ENCODE assay signal across 8 cellular contexts in genomic region chr1:89843279-89844121, GRCh38. TPM values are rescaled to one million over a fixed set of nuclear protein-coding genes. Genes with fewer than 3 reads are reported as not detected.
DNase-seq lines count a peak whose midpoint lies in the region; TF ChIP-seq lines count a peak whose summit lies in the region.

No MANE protein-coding gene starts in this region.

- TF ChIP-seq CTCF in Loucy (conservative IDR thresholded peaks at IDR 0.05; ENCODE audit: low read length) = peak; percentile 64
- TF ChIP-seq CTCF in hepatocyte (IDR thresholded peaks at IDR 0.05; ENCODE audit: poor library complexity) = peak; percentile 56
- TF ChIP-seq CTCF in sigmoid colon (IDR thresholded peaks at IDR 0.05) = peak in 2 of 4 experiments; percentile 30 to 75

- DNase-seq in GOT3 (lab: John Stamatoyannopoulos, UW) (peak; percentile 13), amygdala (lab: John Stamatoyannopoulos, UW) (peak in 49 of 56 donors; percentile 16 to 78 (median 58)), hepatocyte (ENCODE audit: low spot score) (peak; percentile 83), sigmoid colon (peak; percentile 77), cerebellar nuclear complex (lab: John Stamatoyannopoulos, UW) (no peak)

- peak overlapping the region; percentile 95 for H3K4me3 Mint-ChIP-seq in T-helper 1 cell treated with Interleukin-12 subunit alpha and Interleukin-12 subunit beta and Interleukin-4 antibody, amounts not matched to agents 30 μg/mL and 1 μg/mL, for 36 hours

- H3K9me3 ChIP-seq in Loucy (ENCODE audit: insufficient read depth, low read depth, low read length) (no peaks in the 10 kb centered on the region), hepatocyte (ENCODE audit: low read depth) (no peaks in the 10 kb centered on the region), sigmoid colon (no peaks in the 10 kb centered on the region)

- TF ChIP-seq POLR2A in sigmoid colon (IDR thresholded peaks at IDR 0.05) = no peak

- no peaks in the 10 kb centered on the region for H3K27me3 ChIP-seq in Loucy (ENCODE audit: insufficient read depth, low read length, poor library complexity, severe bottlenecking)
- H3K27me3 ChIP-seq in hepatocyte = no peaks in the 10 kb centered on the region
- H3K27me3 ChIP-seq in sigmoid colon = no peaks in the 10 kb centered on the region

- H3K36me3 ChIP-seq in Loucy (ENCODE audit: insufficient read depth, low read length) (peaks cover 9% of the 10 kb centered on the region; the same call in 1 of the 2 replicates), hepatocyte (replicated peaks; ENCODE audit: insufficient read depth, low read depth) (no peaks in the 10 kb centered on the region), sigmoid colon (no peaks in the 10 kb centered on the region)

- H3K9ac ChIP-seq in Loucy (ENCODE audit: low read depth, low read length, poor library complexity, severe bottlenecking) = peak overlapping the region; percentile 75

- H3K9me2 ChIP-seq in Loucy (replicated peaks; ENCODE audit: low read depth, low read length) (no peaks in the 10 kb centered on the region), hepatocyte (replicated peaks; ENCODE audit: insufficient read depth) (no peaks in the 10 kb centered on the region)

- H3K4me1 ChIP-seq in Loucy (ENCODE audit: insufficient read depth, low read length, poor library complexity, severe bottlenecking) (peaks cover 69% of the 10 kb centered on the region), hepatocyte (ENCODE audit: insufficient read depth) (peaks cover 15% of the 10 kb centered on the region), sigmoid colon (peaks cover 0 to 20% (median 14%) of the 10 kb centered on the region in 4 donors)

- H3K36me3 Mint-ChIP-seq in T-helper 1 cell treated with Interleukin-12 subunit alpha and Interleukin-12 subunit beta and Interleukin-4 antibody, amounts not matched to agents 30 μg/mL and 1 μg/mL, for 36 hours (ENCODE audit: low read depth) = peaks cover 9% of the 10 kb centered on the region

- H2AFZ ChIP-seq in Loucy (ENCODE audit: low read length) (peak overlapping the region; percentile 86), hepatocyte (peak overlapping the region; percentile 92)

- H4K20me1 ChIP-seq in Loucy (ENCODE audit: insufficient read depth, low read length, poor library complexity, severe bottlenecking) (peaks cover 18% of the 10 kb centered on the region), hepatocyte (ENCODE audit: insufficient read depth, poor library complexity, severe bottlenecking) (no peaks in the 10 kb centered on the region)

- peak overlapping the region; percentile 79 for H3K27ac ChIP-seq in hepatocyte
- H3K27ac ChIP-seq in sigmoid colon = peak overlapping the region; percentile 71 to 74 (median 71)

- WGBS in hepatocyte (ENCODE audit: low lambda C conversion rate, missing lambda C conversion rate) = 7% methylated on average over 38 of the region's 63 CpGs
- WGBS in sigmoid colon, 2 donors = 0 to 1% methylated on average over 63 of the region's 63 CpGs

- intact Hi-C loops in sigmoid colon (cut with DNase I) = loop anchor here (2.0 to 5.0 kb wide), 2 partner anchors 36 to 143 kb away; no protein-coding TSS in a partner anchor

- TF ChIP-seq EP300 in sigmoid colon (IDR thresholded peaks at IDR 0.05) = no peak

- peaks cover 40% of the 10 kb centered on the region for H3K4me1 Mint-ChIP-seq in T-helper 1 cell treated with Interleukin-12 subunit alpha and Interleukin-12 subunit beta and Interleukin-4 antibody, amounts not matched to agents 30 μg/mL and 1 μg/mL, for 36 hours (ENCODE audit: low read depth)

- no peaks in the 10 kb centered on the region for H3F3A ChIP-seq in Loucy (ENCODE audit: low read depth)

- H3K9me3 Mint-ChIP-seq in T-helper 1 cell treated with Interleukin-12 subunit alpha and Interleukin-12 subunit beta and Interleukin-4 antibody, amounts not matched to agents 30 μg/mL and 1 μg/mL, for 36 hours = no peaks in the 10 kb centered on the region

- peak overlapping the region; percentile 94 for H3K27ac Mint-ChIP-seq in T-helper 1 cell treated with Interleukin-12 subunit alpha and Interleukin-12 subunit beta and Interleukin-4 antibody, amounts not matched to agents 30 μg/mL and 1 μg/mL, for 36 hours

- no peaks in the 10 kb centered on the region for H3K27me3 Mint-ChIP-seq in T-helper 1 cell treated with Interleukin-12 subunit alpha and Interleukin-12 subunit beta and Interleukin-4 antibody, amounts not matched to agents 30 μg/mL and 1 μg/mL, for 36 hours (ENCODE audit: low read depth)

- H3K4me3 ChIP-seq in GM08714 (ENCODE audit: low read length) (peak overlapping the region; percentile 68), Loucy (ENCODE audit: low read length, poor library complexity, severe bottlenecking) (peak overlapping the region; percentile 73), hepatocyte (peak overlapping the region; percentile 76), sigmoid colon (peak overlapping the region; percentile 61 to 80 (median 70))

- H3K4me2 ChIP-seq in Loucy (ENCODE audit: low read depth, low read length, poor library complexity, severe bottlenecking) (peak overlapping the region; percentile 84), hepatocyte (peak overlapping the region; percentile 97)

- peaks cover 90% of the 10 kb centered on the region for H3K79me2 ChIP-seq in Loucy (ENCODE audit: insufficient read depth, low read length)
- H3K79me2 ChIP-seq in hepatocyte = peaks cover 51% of the 10 kb centered on the region

RNA-seq across cellular contexts. Expression of gene LRRC8D, which starts 22.7 kb away (rescaled TPM):
- 22.4 and 28.9 TPM in 2 replicates for total RNA-seq in hepatocyte
- polyA plus RNA-seq in hepatocyte = 13.8 and 15.1 TPM in 2 replicates
- 10 to 100 TPM in 1 of 4 donors, 1 to 10 TPM in 3; 6.0 to 11.7 (median 8.8) TPM for total RNA-seq in sigmoid colon
- 10 to 100 TPM in 1 of 3 donors, 1 to 10 TPM in 2; 7.8 to 21.2 (median 9.9) TPM for polyA plus RNA-seq in sigmoid colon

Comparison
In these comparisons a context has a peak if more than half of its experiments do, and no peak if none do; other contexts are left out.
1. DNase-seq: peak in GOT3 (single experiment), amygdala (49 of 56), hepatocyte (single experiment) and sigmoid colon (single experiment); none in cerebellar nuclear complex (0 of 2).
2. Peak in every context shown above with its lines, with median percentiles within 50 percentile points of each other: H3K4me3 ChIP-seq.